14 cellular contexts compared by ENCODE assay signal in genomic region chr16:88002749-88003148, GRCh38.
"Had no signal": no experiment of that assay in that cellular context is flagged by ENCODE, and none has a peak within 500 bp of the region (broad histone marks: within the 10 kb centered on the region; RNA-seq: fewer than 3 reads in every experiment).

No MANE protein-coding gene starts in this region.

- H3K4me3 ChIP-seq: coronary artery, heart left ventricle, right atrium auricular region, smooth muscle cell had no signal

- H3K27me3 Mint-ChIP-seq: naive thymus-derived CD4-positive, alpha-beta T cell; stimulated activated memory B cell treated with anti-CD40 and anti-IgM and Interleukin-4, amounts not matched to agents 10 μg/mL and 1 μg/mL and 100 μg/mL, for 72 hours had no signal

- ATAC-seq: heart left ventricle; naive thymus-derived CD4-positive, alpha-beta T cell; stimulated activated memory B cell treated with anti-CD40 and anti-IgM and Interleukin-4, amounts not matched to agents 10 μg/mL and 1 μg/mL and 100 μg/mL, for 72 hours had no signal

- H3K9me3 ChIP-seq: heart left ventricle, neutrophil, right atrium auricular region had no signal

- H3K9me3 Mint-ChIP-seq: nephron progenitor cell; stimulated activated memory B cell treated with anti-CD40 and anti-IgM and Interleukin-4, amounts not matched to agents 10 μg/mL and 1 μg/mL and 100 μg/mL, for 72 hours had no signal

- H3K4me3 Mint-ChIP-seq: naive thymus-derived CD4-positive, alpha-beta T cell; nephron progenitor cell; stimulated activated memory B cell treated with anti-CD40 and anti-IgM and Interleukin-4, amounts not matched to agents 10 μg/mL and 1 μg/mL and 100 μg/mL, for 72 hours had no signal

- DNase-seq: effector CD4-positive, alpha-beta T cell; heart left ventricle; hippocampal formation; mesendoderm; naive thymus-derived CD4-positive, alpha-beta T cell; nephron progenitor cell; stimulated activated CD4-positive, alpha-beta T cell treated with anti-CD3 and anti-CD28 coated beads, Interleukin-4, amount 100 ng/mL, for 1 hour; stimulated activated CD8-positive, alpha-beta memory T cell treated with anti-CD3 and anti-CD28 coated beads, Interleukin-4, amount 100 ng/mL, for 48 hours; trophoblast cell had no signal

- H3K27me3 ChIP-seq: heart left ventricle, neutrophil, right atrium auricular region had no signal

- H3K4me1 ChIP-seq: right atrium auricular region had no signal

- H3K27ac Mint-ChIP-seq: nephron progenitor cell; stimulated activated memory B cell treated with anti-CD40 and anti-IgM and Interleukin-4, amounts not matched to agents 10 μg/mL and 1 μg/mL and 100 μg/mL, for 72 hours had no signal

- H3K27ac ChIP-seq: coronary artery, heart left ventricle, neutrophil, right atrium auricular region had no signal
